ENCODE assay signal across 27 cellular contexts in genomic region chr16:66598111-66598510, GRCh38. TPM values are rescaled to one million over a fixed set of nuclear protein-coding genes. Genes with fewer than 3 reads are reported as not detected.
DNase-seq lines count a peak whose midpoint lies in the region; ATAC-seq and TF ChIP-seq lines count a peak whose summit lies in the region.
"Had no signal": no experiment of that assay in that cellular context is flagged by ENCODE, and none has a peak within 500 bp of the region (broad histone marks: within the 10 kb centered on the region; RNA-seq: fewer than 3 reads in every experiment).

No MANE protein-coding gene starts in this region.

- H3K4me3 Mint-ChIP-seq in activated naive CD4-positive, alpha-beta T cell treated with anti-CD3 and anti-CD28 coated beads, Interleukin-2, amount 50 U/mL, for 24 hours = no peak overlapping the region
- no peak overlapping the region for H3K4me3 Mint-ChIP-seq in T-cell
- peak overlapping the region; percentile 8 for H3K4me3 Mint-ChIP-seq in activated naive CD8-positive, alpha-beta T cell
- H3K4me3 Mint-ChIP-seq: GM23338, neural crest cell had no signal

- peak in 3 of 4 experiments; percentile 31 to 61 (median 45) for ATAC-seq in T-cell (replicated peaks in 1 of 4)
- ATAC-seq in stimulated activated naive CD8-positive, alpha-beta T cell treated with anti-CD3 and anti-CD28 coated beads, Interleukin-15, Interleukin-2, amounts not matched to agents 100 U/mL and 50 U/mL, for 24 hours = peak; percentile 65
- no peak for ATAC-seq in HG03565 (IDR thresholded peaks at IDR 0.05; ENCODE audit: unreplicated experiment)
- ATAC-seq: gastroesophageal sphincter, GM23338, left cardiac atrium, mucosa of descending colon, upper lobe of right lung had no signal

- peaks cover 40% of the 10 kb centered on the region for H3K4me1 Mint-ChIP-seq in activated naive CD4-positive, alpha-beta T cell treated with anti-CD3 and anti-CD28 coated beads, Interleukin-2, amount 50 U/mL, for 24 hours
- H3K4me1 Mint-ChIP-seq in T-cell = peaks cover 31 to 43% (median 39%) of the 10 kb centered on the region in 3 donors
- peaks cover 35% of the 10 kb centered on the region for H3K4me1 Mint-ChIP-seq in activated naive CD8-positive, alpha-beta T cell (ENCODE audit: low read depth)

- H3K27me3 Mint-ChIP-seq in activated naive CD4-positive, alpha-beta T cell treated with anti-CD3 and anti-CD28 coated beads, Interleukin-2, amount 50 U/mL, for 24 hours = no peaks in the 10 kb centered on the region
- no peaks in the 10 kb centered on the region for H3K27me3 Mint-ChIP-seq in T-cell
- H3K27me3 Mint-ChIP-seq in activated naive CD8-positive, alpha-beta T cell = no peaks in the 10 kb centered on the region

- H3K27ac Mint-ChIP-seq in activated naive CD4-positive, alpha-beta T cell treated with anti-CD3 and anti-CD28 coated beads, Interleukin-2, amount 50 U/mL, for 24 hours = peak overlapping the region; percentile 30
- H3K27ac Mint-ChIP-seq in T-cell = peak overlapping the region; percentile 74 to 82
- peak overlapping the region; percentile 11 for H3K27ac Mint-ChIP-seq in activated naive CD8-positive, alpha-beta T cell
- H3K27ac Mint-ChIP-seq: GM23338 had no signal

- DNase-seq in activated naive CD4-positive, alpha-beta T cell (lab: John Stamatoyannopoulos, UW) = no peak
- no peak for DNase-seq in T-cell
- DNase-seq in stimulated activated naive CD8-positive, alpha-beta T cell treated with anti-CD3 and anti-CD28 coated beads, Interleukin-15, Interleukin-2, amounts not matched to agents 100 U/mL and 50 U/mL, for 24 hours = no peak
- no peak for DNase-seq in NCI-H1436 (lab: John Stamatoyannopoulos, UW)
- DNase-seq in GM10266 (ENCODE audit: extremely low spot score) = no peak
- DNase-seq: activated CD4-positive, alpha-beta T cell treated with anti-CD3 and anti-CD28 coated beads for 4 hours; central memory CD4-positive, alpha-beta T cell; EL; left cardiac atrium; NCI-H1436 treated with DMSO at 0.1 percent for 48 hours; NCI-H446; NCI-H82; stimulated activated CD4-positive, alpha-beta T cell treated with anti-CD3 and anti-CD28 coated beads, Interleukin-4, amount 100 ng/mL, for 1 hour; upper lobe of right lung had no signal

- H3K9me3 Mint-ChIP-seq in activated naive CD4-positive, alpha-beta T cell treated with anti-CD3 and anti-CD28 coated beads, Interleukin-2, amount 50 U/mL, for 24 hours = no peaks in the 10 kb centered on the region
- peaks cover 0 to 4% (median 0%) of the 10 kb centered on the region in 3 donors for H3K9me3 Mint-ChIP-seq in T-cell
- H3K9me3 Mint-ChIP-seq in activated naive CD8-positive, alpha-beta T cell (ENCODE audit: low read depth) = no peaks in the 10 kb centered on the region
- H3K9me3 Mint-ChIP-seq: neural crest cell had no signal

- CTCF ChIA-PET in T-cell (lab: Charles Lee) = interaction anchor here in 1 of 2 donors (1.1 to 1.6 kb wide), 4 partner anchors 8 to 36 kb away, joined by 3 to 6 read pairs (median 4); no protein-coding TSS in a partner anchor

- no peaks in the 10 kb centered on the region for H3K36me3 Mint-ChIP-seq in activated naive CD4-positive, alpha-beta T cell treated with anti-CD3 and anti-CD28 coated beads, Interleukin-2, amount 50 U/mL, for 24 hours
- no peaks in the 10 kb centered on the region for H3K36me3 Mint-ChIP-seq in T-cell
- no peaks in the 10 kb centered on the region for H3K36me3 Mint-ChIP-seq in activated naive CD8-positive, alpha-beta T cell

- POLR2A ChIA-PET in T-cell (lab: Charles Lee) = no interaction called here

- no peak for TF ChIP-seq CTCF in GM10266 (IDR thresholded peaks at IDR 0.05; ENCODE audit: control insufficient read depth, insufficient read depth, low read depth, missing control alignments)

RNA-seq across cellular contexts. Expression of gene CMTM3, which starts 6.4 kb away (rescaled TPM):
- 10 to 100 TPM; 63.5 to 84.8 (median 75.4) TPM for total RNA-seq in T-cell

RNA-seq across cellular contexts. Expression of gene CMTM2, which starts 18.8 kb away (rescaled TPM):
- total RNA-seq in T-cell = under 1 TPM in 2 of 5 donors, not detected in 3; 0.26 to 0.62 TPM
- total RNA-seq: dermis microvascular lymphatic vessel endothelial cell, fibroblast of lung, gastroesophageal sphincter, GM23338, hepatocyte, lung microvascular endothelial cell, right atrium auricular region, SK-MEL-5 had no signal

RNA-seq across cellular contexts. Expression of gene CMTM1, which starts 31.9 kb away (rescaled TPM):
- 10 to 100 TPM in 3 of 5 donors, 1 to 10 TPM in 1, under 1 TPM in 1; 0.95 to 12.9 (median 10.3) TPM for total RNA-seq in T-cell

RNA-seq across cellular contexts. Expression of gene CKLF, which starts 45.7 kb away (rescaled TPM):
- 10 to 100 TPM; 25.3 to 67.8 (median 58.3) TPM for total RNA-seq in T-cell

RNA-seq across cellular contexts. Expression of gene TK2, which starts 48.2 kb away (rescaled TPM):
- total RNA-seq in T-cell = 10 to 100 TPM in 2 of 5 donors, 1 to 10 TPM in 3; 4.6 to 10.8 (median 8.4) TPM

Comparison
In these comparisons a context has a peak if more than half of its experiments do, and no peak if none do; other contexts are left out.
1. H3K27ac Mint-ChIP-seq: peak in every context shown above with its lines; median percentile 78 in T-cell; 30 in activated naive CD4-positive, alpha-beta T cell treated with anti-CD3 and anti-CD28 coated beads, Interleukin-2, amount 50 U/mL, for 24 hours; 11 in activated naive CD8-positive, alpha-beta T cell.